ENCODE assay signal across 32 cellular contexts in the genomic region with DNA sequence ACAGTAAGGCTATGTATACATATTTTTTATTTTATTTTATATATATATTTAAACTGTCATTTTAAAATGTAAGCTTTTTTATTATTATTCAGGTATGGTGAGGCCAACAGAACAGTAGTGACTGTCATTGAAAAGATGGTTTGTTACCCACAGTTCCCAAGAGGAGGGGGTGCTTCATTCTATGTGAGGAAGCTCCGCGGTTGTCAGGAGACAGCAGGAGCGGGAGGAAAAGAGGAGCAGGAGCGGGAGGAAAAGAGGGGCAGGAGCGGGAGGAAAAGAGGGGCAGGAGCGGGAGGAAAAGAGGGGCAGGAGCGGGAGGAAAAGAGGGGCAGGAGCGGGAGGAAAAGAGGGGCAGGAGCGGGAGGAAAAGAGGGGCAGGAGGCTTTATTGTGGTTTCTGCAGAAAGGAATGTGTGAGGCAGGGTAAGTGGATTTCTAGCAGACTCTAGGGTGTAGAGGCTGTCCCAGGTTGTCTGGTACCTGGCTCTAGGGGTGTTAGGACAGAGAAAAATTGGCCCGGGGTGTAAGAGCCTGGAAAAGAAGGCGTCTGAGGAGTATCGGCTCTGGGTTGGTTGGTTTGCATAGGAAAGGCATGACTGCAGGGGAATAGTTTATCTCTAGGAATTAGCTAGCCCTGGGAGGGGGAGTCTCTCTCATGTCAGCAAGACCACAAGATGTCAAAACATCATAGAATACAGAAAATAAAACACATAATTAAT.
"Had no signal": no experiment of that assay in that cellular context is flagged by ENCODE, and none has a peak within 500 bp of the region (broad histone marks: within the 10 kb centered on the region; RNA-seq: fewer than 3 reads in every experiment).

No MANE protein-coding gene starts in this region.

- H3K36me3 ChIP-seq: ascending aorta, breast epithelium, cardiac muscle cell, esophagus muscularis mucosa, gastrocnemius medialis, heart left ventricle, WERI-Rb-1 had no signal

- H3K9me3 ChIP-seq: ascending aorta, breast epithelium, gastrocnemius medialis had no signal

- H3K4me3 ChIP-seq: ascending aorta, breast epithelium, cardiac muscle cell, esophagus muscularis mucosa, gastrocnemius medialis, heart left ventricle had no signal

- DNase-seq: activated CD4-positive, alpha-beta memory T cell treated with anti-CD3 and anti-CD28 coated beads, Interleukin-2, amount 10 ng/mL, durations not matched to agents 7 days and 5 days; activated CD4-positive, alpha-beta T cell treated with anti-CD3 and anti-CD28 coated beads for 36 hours; activated CD4-positive, alpha-beta T cell treated with anti-CD3 and anti-CD28 coated beads, Interleukin-2, amount 10 ng/mL, durations not matched to agents 7 days and 5 days; activated CD4-positive, alpha-beta T cell treated with anti-CD3 and anti-CD28 coated beads, Interleukin-2, amount 50 U/mL, for 4 hours; activated CD4-positive, CD25-positive, alpha-beta regulatory T cell; activated CD4-positive, CD25-positive, alpha-beta regulatory T cell treated with anti-CD3 and anti-CD28 coated beads, Interleukin-2, amount 50 U/mL, for 72 hours; activated CD8-positive, alpha-beta memory T cell treated with anti-CD3 and anti-CD28 coated beads, Interleukin-2, amount 50 U/mL, for 48 hours; activated gamma-delta T cell; activated naive CD4-positive, alpha-beta T cell; activated naive CD4-positive, alpha-beta T cell treated with anti-CD3 and anti-CD28 coated beads, Interleukin-2, amount 10 ng/mL, durations not matched to agents 7 days and 5 days; activated naive CD8-positive, alpha-beta T cell treated with anti-CD3 and anti-CD28 coated beads, Interleukin-2, amount 10 ng/mL, durations not matched to agents 7 days and 5 days; activated T-cell treated with anti-CD3 and anti-CD28 coated beads for 4 hours; activated T-cell treated with anti-CD3 and anti-CD28 coated beads, Interleukin-2, amount 50 U/mL, for 24 hours; activated T-cell treated with anti-CD3 and anti-CD28 coated beads, Interleukin-2, amount 50 U/mL, for 72 hours; central memory CD4-positive, alpha-beta T cell; cortex of kidney; dermis blood vessel endothelial cell; effector CD4-positive, alpha-beta T cell; effector memory CD8-positive, alpha-beta T cell; erythroblast; foreskin keratinocyte; gastrocnemius medialis; glutamatergic neuron; heart left ventricle; T-helper 1 cell; T-helper 17 cell; T1000; WERI-Rb-1 had no signal

- H3K27ac ChIP-seq: ascending aorta, breast epithelium, cardiac muscle cell, esophagus muscularis mucosa, foreskin keratinocyte, gastrocnemius medialis, heart left ventricle, WERI-Rb-1 had no signal

- H3K4me1 ChIP-seq: ascending aorta, breast epithelium, esophagus muscularis mucosa, foreskin keratinocyte, gastrocnemius medialis, heart left ventricle had no signal

- H3K27me3 ChIP-seq: ascending aorta, breast epithelium, cardiac muscle cell, foreskin keratinocyte, gastrocnemius medialis had no signal
